In genomic region chr1:240816472-240816871, GRCh38 we compare ENCODE assay signal across 28 cellular contexts.
"Had no signal": no experiment of that assay in that cellular context is flagged by ENCODE, and none has a peak within 500 bp of the region (broad histone marks: within the 10 kb centered on the region; RNA-seq: fewer than 3 reads in every experiment).

No MANE protein-coding gene starts in this region.

- H3K27me3 Mint-ChIP-seq: stimulated activated memory B cell treated with anti-CD40 and anti-IgM and Interleukin-4, amounts not matched to agents 10 μg/mL and 1 μg/mL and 100 μg/mL, for 72 hours; stimulated activated naive B cell treated with anti-CD40 and anti-IgM and Interleukin-4, amounts not matched to agents 10 μg/mL and 1 μg/mL and 100 μg/mL, for 72 hours; stimulated activated naive CD8-positive, alpha-beta T cell treated with anti-CD3 and anti-CD28 coated beads, Interleukin-15, amount 100 ng/mL, for 72 hours; stimulated activated naive CD8-positive, alpha-beta T cell treated with anti-CD3 and anti-CD28 coated beads, Interleukin-15, Interleukin-2, amounts not matched to agents 100 ng/mL and 50 ng/mL, for 24 hours; type B pancreatic cell had no signal

- H3K36me3 Mint-ChIP-seq: stimulated activated effector memory CD8-positive, alpha-beta T cell treated with anti-CD3 and anti-CD28 coated beads, Interleukin-12 subunit alpha, Interleukin-12 subunit beta, amount 100 ng/mL, for 72 hours; stimulated activated memory B cell treated with anti-CD40 and anti-IgM and Interleukin-4, amounts not matched to agents 10 μg/mL and 1 μg/mL and 100 μg/mL, for 72 hours; type B pancreatic cell had no signal

- H3K27ac ChIP-seq: stomach, suprapubic skin, testis, thoracic aorta, thyroid gland, tibial artery, tibial nerve, transverse colon, upper lobe of left lung, upper lobe of right lung, uterus, vagina had no signal

- H3K4me3 Mint-ChIP-seq: stimulated activated effector memory CD8-positive, alpha-beta T cell treated with anti-CD3 and anti-CD28 coated beads, Interleukin-12 subunit alpha, Interleukin-12 subunit beta, amount 100 ng/mL, for 72 hours; stimulated activated memory B cell treated with anti-CD40 and anti-IgM and Interleukin-4, amounts not matched to agents 10 μg/mL and 1 μg/mL and 100 μg/mL, for 72 hours; stimulated activated naive B cell treated with anti-CD40 and anti-IgM and Interleukin-4, amounts not matched to agents 10 μg/mL and 1 μg/mL and 100 μg/mL, for 72 hours; stimulated activated naive CD8-positive, alpha-beta T cell treated with anti-CD3 and anti-CD28 coated beads, Interleukin-15, amount 100 ng/mL, for 72 hours; stimulated activated naive CD8-positive, alpha-beta T cell treated with anti-CD3 and anti-CD28 coated beads, Interleukin-15, Interleukin-2, amounts not matched to agents 100 ng/mL and 50 ng/mL, for 24 hours; type B pancreatic cell had no signal

- H3K4me1 ChIP-seq: stomach, suprapubic skin, testis, thyroid gland, tibial artery, tibial nerve, transverse colon, upper lobe of left lung, upper lobe of right lung, uterus, vagina had no signal

- H3K9me3 ChIP-seq: stomach, suprapubic skin, testis, thoracic aorta, thyroid gland, tibial artery, tibial nerve, transverse colon, upper lobe of left lung, upper lobe of right lung, uterus, vagina had no signal

- H3K9me3 Mint-ChIP-seq: stimulated activated memory B cell treated with anti-CD40 and anti-IgM and Interleukin-4, amounts not matched to agents 10 μg/mL and 1 μg/mL and 100 μg/mL, for 72 hours had no signal

- DNase-seq: stimulated activated CD4-positive, alpha-beta T cell treated with anti-CD3 and anti-CD28 coated beads, Interleukin-2, amount 100 ng/mL, for 48 hours; stimulated activated CD4-positive, alpha-beta T cell treated with anti-CD3 and anti-CD28 coated beads, Interleukin-4, amount 100 ng/mL, for 1 hour; stimulated activated CD4-positive, alpha-beta T cell treated with anti-CD3 and anti-CD28 coated beads, Interleukin-4, amount 100 ng/mL, for 24 hours; stimulated activated CD4-positive, alpha-beta T cell treated with anti-CD3 and anti-CD28 coated beads, Interleukin-4, amount 100 ng/mL, for 4 hours; stimulated activated CD8-positive, alpha-beta memory T cell treated with anti-CD3 and anti-CD28 coated beads, Interleukin-4, amount 100 ng/mL, for 48 hours; stimulated activated naive B cell treated with anti-CD40 and anti-IgM and Interleukin-4, amounts not matched to agents 10 μg/mL and 1 μg/mL and 100 μg/mL, for 72 hours; stimulated activated naive CD4-positive, alpha-beta T cell; stimulated activated naive CD4-positive, alpha-beta T cell treated with Interleukin-2 at 50 U/mL for 16 hours; stimulated activated naive CD8-positive, alpha-beta T cell treated with anti-CD3 and anti-CD28 coated beads, Interleukin-15, amount 100 ng/mL, for 72 hours; stimulated activated naive CD8-positive, alpha-beta T cell treated with anti-CD3 and anti-CD28 coated beads, Interleukin-15, Interleukin-2, amounts not matched to agents 100 U/mL and 50 U/mL, for 24 hours; stomach; substantia nigra; testis; thyroid gland; tibial artery; transverse colon; trophoblast cell; upper lobe of left lung; upper lobe of right lung; uterus had no signal

- H3K27me3 ChIP-seq: stomach, suprapubic skin, testis, thyroid gland, tibial artery, tibial nerve, transverse colon, upper lobe of left lung, upper lobe of right lung, uterus, vagina had no signal

- H3K27ac Mint-ChIP-seq: stimulated activated effector memory CD8-positive, alpha-beta T cell treated with anti-CD3 and anti-CD28 coated beads, Interleukin-12 subunit alpha, Interleukin-12 subunit beta, amount 100 ng/mL, for 72 hours; stimulated activated memory B cell treated with anti-CD40 and anti-IgM and Interleukin-4, amounts not matched to agents 10 μg/mL and 1 μg/mL and 100 μg/mL, for 72 hours; stimulated activated naive B cell treated with anti-CD40 and anti-IgM and Interleukin-4, amounts not matched to agents 10 μg/mL and 1 μg/mL and 100 μg/mL, for 72 hours; stimulated activated naive CD8-positive, alpha-beta T cell treated with anti-CD3 and anti-CD28 coated beads, Interleukin-15, amount 100 ng/mL, for 72 hours; stimulated activated naive CD8-positive, alpha-beta T cell treated with anti-CD3 and anti-CD28 coated beads, Interleukin-15, Interleukin-2, amounts not matched to agents 100 ng/mL and 50 ng/mL, for 24 hours; type B pancreatic cell had no signal

- H3K4me1 Mint-ChIP-seq: stimulated activated effector memory CD8-positive, alpha-beta T cell treated with anti-CD3 and anti-CD28 coated beads, Interleukin-12 subunit alpha, Interleukin-12 subunit beta, amount 100 ng/mL, for 72 hours; stimulated activated memory B cell treated with anti-CD40 and anti-IgM and Interleukin-4, amounts not matched to agents 10 μg/mL and 1 μg/mL and 100 μg/mL, for 72 hours; stimulated activated naive B cell treated with anti-CD40 and anti-IgM and Interleukin-4, amounts not matched to agents 10 μg/mL and 1 μg/mL and 100 μg/mL, for 72 hours; stimulated activated naive CD8-positive, alpha-beta T cell treated with anti-CD3 and anti-CD28 coated beads, Interleukin-15, amount 100 ng/mL, for 72 hours had no signal

- ATAC-seq: stimulated activated effector memory CD8-positive, alpha-beta T cell treated with anti-CD3 and anti-CD28 coated beads, Interleukin-12 subunit alpha, Interleukin-12 subunit beta, amount 100 ng/mL, for 72 hours; stimulated activated memory B cell treated with anti-CD40 and anti-IgM and Interleukin-4, amounts not matched to agents 10 μg/mL and 1 μg/mL and 100 μg/mL, for 72 hours; stimulated activated naive B cell treated with anti-CD40 and anti-IgM and Interleukin-4, amounts not matched to agents 10 μg/mL and 1 μg/mL and 100 μg/mL, for 72 hours; stimulated activated naive CD8-positive, alpha-beta T cell treated with anti-CD3 and anti-CD28 coated beads, Interleukin-15, amount 100 ng/mL, for 72 hours; stimulated activated naive CD8-positive, alpha-beta T cell treated with anti-CD3 and anti-CD28 coated beads, Interleukin-15, Interleukin-2, amounts not matched to agents 100 U/mL and 50 U/mL, for 24 hours; upper lobe of right lung had no signal

- H3K4me3 ChIP-seq: stomach, suprapubic skin, testis, thoracic aorta, thyroid gland, tibial artery, tibial nerve, transverse colon, upper lobe of left lung, upper lobe of right lung, uterus, vagina had no signal

- H3K36me3 ChIP-seq: stomach, suprapubic skin, thoracic aorta, thyroid gland, tibial artery, tibial nerve, transverse colon, upper lobe of left lung, upper lobe of right lung, uterus, vagina had no signal
